Comparison of ENCODE assay signal across 15 cellular contexts in the genomic region with DNA sequence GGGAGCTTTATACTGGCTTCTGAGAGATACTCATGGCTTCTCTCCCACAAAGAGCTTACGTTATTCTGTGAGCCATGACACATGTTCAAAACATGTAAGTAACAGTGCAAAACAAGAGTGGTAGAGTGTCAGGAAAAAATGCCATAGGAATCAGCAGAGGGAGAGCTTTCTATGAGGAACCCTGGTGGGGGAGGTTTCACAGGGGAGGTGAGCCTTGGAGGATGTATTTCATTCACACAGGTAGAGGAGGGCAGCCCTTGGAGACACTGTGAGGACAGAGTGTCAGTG.
DNase-seq lines count a peak whose midpoint lies in the region; ATAC-seq, FAIRE-seq and TF ChIP-seq lines count a peak whose summit lies in the region.
"Had no signal": no experiment of that assay in that cellular context is flagged by ENCODE, and none has a peak within 500 bp of the region (broad histone marks: within the 10 kb centered on the region; RNA-seq: fewer than 3 reads in every experiment).

No MANE protein-coding gene starts in this region.

- no peak for FAIRE-seq in H54 (lab: Jason Lieb, UNC)

- H3K36me3 Mint-ChIP-seq in CD8-positive, alpha-beta T cell, result no peaks in the 10 kb centered on the region
- H3K36me3 Mint-ChIP-seq in dendritic cell treated with granulocyte-macrophage colony-stimulating factor and Interleukin-4, amounts not matched to agents 40 ng/mL and 50 ng/mL, for 4 days (ENCODE audit: low read depth), result no peaks in the 10 kb centered on the region

- no peak for TF ChIP-seq CTCF in CD8-positive, alpha-beta T cell (IDR thresholded peaks at IDR 0.05)
- no peak for TF ChIP-seq CTCF in NB4 (IDR thresholded peaks at IDR 0.05; ENCODE audit: low read depth, low read length)

- H3K4me3 ChIP-seq in CD8-positive, alpha-beta T cell (ENCODE audit: low read depth, low read length), result no peak overlapping the region
- peak overlapping the region; percentile 67 for H3K4me3 ChIP-seq in NB4 (ENCODE audit: low read depth, low read length)
- H3K4me3 ChIP-seq: GM23338, prostate gland had no signal

- H3K4me1 Mint-ChIP-seq in CD8-positive, alpha-beta T cell (ENCODE audit: low read depth), result peaks cover 28% of the 10 kb centered on the region
- peaks cover 90% of the 10 kb centered on the region for H3K4me1 Mint-ChIP-seq in dendritic cell treated with granulocyte-macrophage colony-stimulating factor and Interleukin-4, amounts not matched to agents 40 ng/mL and 50 ng/mL, for 4 days (ENCODE audit: low read depth)

- H3K4me3 Mint-ChIP-seq in CD8-positive, alpha-beta T cell, result no peak overlapping the region
- peak overlapping the region; percentile 5 for H3K4me3 Mint-ChIP-seq in dendritic cell treated with granulocyte-macrophage colony-stimulating factor and Interleukin-4, amounts not matched to agents 40 ng/mL and 50 ng/mL, for 4 days
- H3K4me3 Mint-ChIP-seq: GM23338 had no signal

- no peaks in the 10 kb centered on the region for H3K36me3 ChIP-seq in CD8-positive, alpha-beta T cell (ENCODE audit: insufficient read depth, low read length)
- H3K36me3 ChIP-seq: prostate gland had no signal

- no peaks in the 10 kb centered on the region for H3K27me3 Mint-ChIP-seq in CD8-positive, alpha-beta T cell (ENCODE audit: low read depth)
- peaks cover 13% of the 10 kb centered on the region for H3K27me3 Mint-ChIP-seq in dendritic cell treated with granulocyte-macrophage colony-stimulating factor and Interleukin-4, amounts not matched to agents 40 ng/mL and 50 ng/mL, for 4 days

- TF ChIP-seq POLR2A in NB4 (IDR thresholded peaks at IDR 0.05; ENCODE audit: extremely low read depth, insufficient read length) (no peak), H54 (IDR thresholded peaks at IDR 0.05; ENCODE audit: low read depth, low read length) (no peak)

- no peak for DNase-seq in CD8-positive, alpha-beta T cell
- DNase-seq in NB4 (ENCODE audit: low read depth) (no peak), sciatic nerve (ENCODE audit: low spot score) (peak; percentile 13), SK-N-DZ (ENCODE audit: low spot score) (no peak), H54 (ENCODE audit: insufficient read length, low spot score) (no peak), amniotic stem cell (lab: John Stamatoyannopoulos, UW) (no peak)
- DNase-seq: activated CD4-positive, CD25-positive, alpha-beta regulatory T cell; activated T-cell treated with anti-CD3 and anti-CD28 coated beads, Interleukin-2, amount 50 U/mL, for 48 hours; effector CD8-positive, alpha-beta T cell; islet precursor cell; NCI-H1105 treated with DMSO at 0.1 percent for 48 hours; NCI-H2227 treated with DMSO at 0.1 percent for 48 hours had no signal

- H3K9me3 Mint-ChIP-seq in CD8-positive, alpha-beta T cell, result no peaks in the 10 kb centered on the region
- H3K9me3 Mint-ChIP-seq in dendritic cell treated with granulocyte-macrophage colony-stimulating factor and Interleukin-4, amounts not matched to agents 40 ng/mL and 50 ng/mL, for 4 days, result no peaks in the 10 kb centered on the region
- H3K9me3 Mint-ChIP-seq: GM23338 had no signal

- no peak overlapping the region for H3K27ac ChIP-seq in CD8-positive, alpha-beta T cell (ENCODE audit: low read depth, low read length)
- H3K27ac ChIP-seq: prostate gland had no signal

- H3K27me3 ChIP-seq in CD8-positive, alpha-beta T cell (ENCODE audit: insufficient read depth, low read length), result no peaks in the 10 kb centered on the region

- CTCF ChIA-PET in CD8-positive, alpha-beta T cell (lab: Charles Lee), result interaction anchor here (0.6 to 2.0 kb wide), 4 partner anchors 20 to 157 kb away, joined by 3 to 6 read pairs (median 4); no protein-coding TSS in a partner anchor

- no peaks in the 10 kb centered on the region for H3K9me3 ChIP-seq in CD8-positive, alpha-beta T cell (ENCODE audit: low read length)
- H3K9me3 ChIP-seq: prostate gland had no signal

- peak overlapping the region; percentile 56 for H3K27ac Mint-ChIP-seq in CD8-positive, alpha-beta T cell
- peak overlapping the region; percentile 77 for H3K27ac Mint-ChIP-seq in dendritic cell treated with granulocyte-macrophage colony-stimulating factor and Interleukin-4, amounts not matched to agents 40 ng/mL and 50 ng/mL, for 4 days
- H3K27ac Mint-ChIP-seq: GM23338 had no signal

- H3K4me1 ChIP-seq in CD8-positive, alpha-beta T cell (ENCODE audit: insufficient read depth, low read length), result peaks cover 7% of the 10 kb centered on the region
- H3K4me1 ChIP-seq: prostate gland had no signal

- no peak for ATAC-seq in CD8-positive, alpha-beta T cell
- ATAC-seq in sciatic nerve, result no peak
- ATAC-seq: GM23338 had no signal

- intact Hi-C loops in CD8-positive, alpha-beta T cell (cut with DNase I, micrococcal nuclease), result no loop called here
- intact Hi-C loops in dendritic cell treated with granulocyte-macrophage colony-stimulating factor and Interleukin-4, amounts not matched to agents 40 ng/mL and 50 ng/mL, for 4 days (cut with micrococcal nuclease), result loop anchor here (5.0 to 10.0 kb wide), 2 partner anchors 33 to 75 kb away; a partner anchor contains a TSS
- intact Hi-C loops in sciatic nerve (cut with DNase I), result no loop called here

- POLR2A ChIA-PET in CD8-positive, alpha-beta T cell (lab: Charles Lee), result interaction anchor here (1.1 kb wide), 1 partner anchor 32 kb away, joined by 3 read pairs; no protein-coding TSS in a partner anchor
